In genomic region chr12:89525002-89525823, GRCh38 we compare ENCODE assay signal across 8 cellular contexts. TPM values are rescaled to one million over a fixed set of nuclear protein-coding genes. Genes with fewer than 3 reads are reported as not detected.
DNase-seq lines count a peak whose midpoint lies in the region; ATAC-seq and TF ChIP-seq lines count a peak whose summit lies in the region.

No MANE protein-coding gene starts in this region.

- peak overlapping the region; percentile 99 for H3K4me3 Mint-ChIP-seq in WTC11

- CTCF ChIA-PET in WTC11 (lab: Charles Lee): interaction anchor here (0.6 to 2.5 kb wide), 9 partner anchors 54 to 945 kb away, joined by 3 to 11 read pairs (median 5); partner anchors contain the start of genes DUSP6 and KITLG

- TF ChIP-seq RAD21 in liver (IDR thresholded peaks at IDR 0.05): no peak

- peaks cover 5 to 40% (median 37%) of the 10 kb centered on the region in 4 donors for H3K4me1 ChIP-seq in liver (ENCODE audit: control insufficient read depth in 4 of 4, insufficient read depth in 4 of 4, low read length in 3 of 4)

- H3K9me3 ChIP-seq in liver (ENCODE audit: control insufficient read depth in 4 of 4, low read length in 3 of 4): no peaks in the 10 kb centered on the region

- H3K4me3 ChIP-seq in GM08714 (ENCODE audit: low read length) (peak overlapping the region; percentile 86), liver (ENCODE audit: low read depth in 1 of 3, low read length in 3 of 3) (peak overlapping the region; percentile 73 to 89 (median 87))
- peak overlapping the region; percentile 85 for H3K4me3 ChIP-seq in Jurkat, Clone E6-1 (ENCODE audit: low read length)

- no peaks in the 10 kb centered on the region for H3K9me3 Mint-ChIP-seq in WTC11

- WGBS in liver: under 1% methylated on average over 67 of the region's 67 CpGs

- H3K27ac ChIP-seq in cingulate gyrus (ENCODE audit: low read depth, low read length): peak overlapping the region; percentile 97
- H3K27ac ChIP-seq in liver (ENCODE audit: low read depth in 1 of 2, low read length in 2 of 2): peak overlapping the region; percentile 93 to 97

- no peaks in the 10 kb centered on the region for H3K27me3 ChIP-seq in liver (ENCODE audit: control insufficient read depth in 4 of 4, insufficient read depth in 4 of 4, low read length in 3 of 4)

- no peak for DNase-seq in Jurkat, Clone E6-1 (ENCODE audit: low read depth, low spot score)
- DNase-seq in WTC11 (ENCODE audit: low spot score) (peak; percentile 66), A172 (ENCODE audit: low spot score) (no peak)
- peak; percentile 24 to 42 for DNase-seq in stimulated activated CD4-positive, alpha-beta T cell treated with anti-CD3 and anti-CD28 coated beads, Interleukin-4, amount 100 ng/mL, for 4 hours

- POLR2A ChIA-PET in WTC11 (lab: Charles Lee): interaction anchor here (0.8 to 1.9 kb wide), 5 partner anchors 55 to 178 kb away, joined by 3 to 15 read pairs (median 4); partner anchors contain the start of gene DUSP6

- H3K27ac Mint-ChIP-seq in WTC11: no peak overlapping the region

- no peaks in the 10 kb centered on the region for H3K27me3 Mint-ChIP-seq in WTC11 (ENCODE audit: low read depth)

- no peaks in the 10 kb centered on the region for H3K36me3 ChIP-seq in liver (ENCODE audit: control insufficient read depth in 4 of 4, insufficient read depth in 3 of 4, low read depth in 1 of 4, low read length in 3 of 4)

- peaks cover 13% of the 10 kb centered on the region for H3K36me3 Mint-ChIP-seq in WTC11

- ATAC-seq in GM21737 (IDR thresholded peaks at IDR 0.05; ENCODE audit: unreplicated experiment) (peak; percentile 28), WTC11 (peak; percentile 53)

- H3K4me1 Mint-ChIP-seq in WTC11: peaks cover 23% of the 10 kb centered on the region

- 0 out of 2 replicates have a peak, but pooled peaks have one; percentile 15 for TF ChIP-seq CTCF in WTC11 (IDR thresholded peaks at IDR 0.05)
- no peak for TF ChIP-seq CTCF in liver (IDR thresholded peaks at IDR 0.05; ENCODE audit: low read depth, low read length, missing input control)

- H3K9ac ChIP-seq in liver (ENCODE audit: low read depth in 1 of 2, low read length in 2 of 2): peak overlapping the region; percentile 87 to 96

TF ChIP-seq in WTC11, 78 proteins besides CTCF, POLR2A, EP300 and RAD21 (continues in another document):
- no peak for TF ChIP-seq ARID4B (CRISPR knock-in tag; IDR thresholded peaks at IDR 0.05; ENCODE audit: borderline replicate concordance)

TF ChIP-seq in liver, 16 proteins besides CTCF, POLR2A, EP300 and RAD21:
- no peak for TF ChIP-seq RXRA (IDR thresholded peaks at IDR 0.05)
- TF ChIP-seq FOXA2 (IDR thresholded peaks at IDR 0.05): no peak
- no peak for TF ChIP-seq HNF4A (conservative IDR thresholded peaks at IDR 0.05)
- TF ChIP-seq REST (IDR thresholded peaks at IDR 0.05): no peak
- no peak for TF ChIP-seq NR2F2 (IDR thresholded peaks at IDR 0.05)
- no peak for TF ChIP-seq ATF3 (IDR thresholded peaks at IDR 0.05)
- no peak for TF ChIP-seq FOXA1 (IDR thresholded peaks at IDR 0.05)
- TF ChIP-seq GABPA (IDR thresholded peaks at IDR 0.05 in 1 of 2, conservative IDR thresholded peaks at IDR 0.05 in 1 of 2): no peak
- TF ChIP-seq EGR1 (IDR thresholded peaks at IDR 0.05; ENCODE audit: low read depth in 2 of 2): no peak
- TF ChIP-seq YY1 (IDR thresholded peaks at IDR 0.05): no peak
- TF ChIP-seq TAF1 (conservative IDR thresholded peaks at IDR 0.05): no peak
- no peak for TF ChIP-seq ZBTB33 (IDR thresholded peaks at IDR 0.05)

RNA-seq across cellular contexts. Expression of gene GALNT4, which starts 0.6 kb away (rescaled TPM):
- polyA plus RNA-seq in Jurkat, Clone E6-1 (2012; ENCODE audit: insufficient read depth, insufficient read length): not detected
- total RNA-seq in WTC11 (2021): 2.9 to 3.9 TPM (median 3.2 TPM) in 3 replicates
- total RNA-seq in liver: 10 to 100 TPM in 1 of 2 donors, 1 to 10 TPM in 1; 8.6 to 17.1 TPM
- 1 to 10 TPM; 1.7 to 2.7 TPM for polyA plus RNA-seq in liver
- 8.0 and 8.1 TPM in 2 replicates for total RNA-seq in A172 (2014; rRNA removed; shearing (Covaris generic))

RNA-seq across cellular contexts. Expression of gene POC1B, which starts 0.6 kb away (rescaled TPM):
- polyA plus RNA-seq in Jurkat, Clone E6-1 (2012; ENCODE audit: insufficient read depth, insufficient read length): 19.0 TPM
- 17.8 to 22.2 TPM (median 21.3 TPM) in 3 replicates for total RNA-seq in WTC11 (2021)
- total RNA-seq in liver: 10 to 100 TPM in 1 of 2 donors, 1 to 10 TPM in 1; 10.0 to 28.2 TPM
- polyA plus RNA-seq in liver: 1 to 10 TPM; 5.0 to 5.2 TPM
- 14.5 and 18.4 TPM in 2 replicates for total RNA-seq in A172 (2014; rRNA removed; shearing (Covaris generic))

Comparison
In these comparisons a context has a peak if more than half of its experiments do, and no peak if none do; other contexts are left out.
1. DNase-seq: peak in WTC11 (single experiment) and stimulated activated CD4-positive, alpha-beta T cell treated with anti-CD3 and anti-CD28 coated beads, Interleukin-4, amount 100 ng/mL, for 4 hours (2 of 2); none in Jurkat, Clone E6-1 (single experiment) and A172 (single experiment).
2. Peak in every context shown above with its lines, with median percentiles within 50 percentile points of each other: H3K4me3 ChIP-seq.